In the genomic region with DNA sequence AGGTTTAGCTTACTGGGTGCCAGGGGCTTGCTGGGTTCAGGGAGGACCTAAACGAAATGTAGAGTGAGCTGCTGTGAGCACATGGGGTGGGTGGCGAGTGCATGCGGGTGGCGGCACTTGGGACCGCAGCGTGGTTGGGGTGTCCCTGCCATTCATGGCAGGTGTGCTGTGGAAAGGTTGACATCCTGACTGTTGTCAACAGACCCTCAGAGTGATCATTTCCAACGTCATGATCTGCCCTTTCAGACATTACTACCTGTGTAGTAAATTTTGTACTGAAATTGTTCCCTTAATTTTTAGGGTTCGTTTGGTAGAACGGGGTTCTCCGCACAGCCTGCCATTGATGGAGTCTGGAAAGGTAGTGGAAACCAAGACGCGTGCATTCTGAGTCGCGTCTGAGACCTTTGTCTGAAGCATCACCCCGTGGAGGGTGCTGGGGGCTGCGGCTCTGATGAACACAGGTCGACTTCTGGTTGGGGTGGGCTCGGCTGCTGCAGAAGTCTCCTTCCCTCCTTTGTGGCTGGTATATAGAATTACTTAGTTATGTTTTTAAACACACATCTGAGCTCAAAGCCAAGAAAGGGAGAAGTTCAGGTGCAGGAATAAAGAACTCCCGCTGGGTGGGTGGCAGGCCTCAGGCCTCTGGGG, we compare ENCODE assay signal across 1 cellular context.
TF ChIP-seq lines count a peak whose summit lies in the region.

No MANE protein-coding gene starts in this region.

TF ChIP-seq in GM12891, 5 proteins besides CTCF, POLR2A, EP300 and RAD21:
- TF ChIP-seq POU2F2 (IDR thresholded peaks at IDR 0.05; ENCODE audit: low read depth, low read length), result no peak
- no peak for TF ChIP-seq SPI1 (IDR thresholded peaks at IDR 0.05; ENCODE audit: low read depth, low read length)
- no peak for TF ChIP-seq PAX5 (IDR thresholded peaks at IDR 0.05; ENCODE audit: insufficient read depth, low read length, severe bottlenecking)
- TF ChIP-seq POLR2AphosphoS5 (IDR thresholded peaks at IDR 0.05; ENCODE audit: low read depth, low read length), result no peak
- TF ChIP-seq TAF1 (IDR thresholded peaks at IDR 0.05; ENCODE audit: low read depth, low read length), result no peak
